In the genomic region with DNA sequence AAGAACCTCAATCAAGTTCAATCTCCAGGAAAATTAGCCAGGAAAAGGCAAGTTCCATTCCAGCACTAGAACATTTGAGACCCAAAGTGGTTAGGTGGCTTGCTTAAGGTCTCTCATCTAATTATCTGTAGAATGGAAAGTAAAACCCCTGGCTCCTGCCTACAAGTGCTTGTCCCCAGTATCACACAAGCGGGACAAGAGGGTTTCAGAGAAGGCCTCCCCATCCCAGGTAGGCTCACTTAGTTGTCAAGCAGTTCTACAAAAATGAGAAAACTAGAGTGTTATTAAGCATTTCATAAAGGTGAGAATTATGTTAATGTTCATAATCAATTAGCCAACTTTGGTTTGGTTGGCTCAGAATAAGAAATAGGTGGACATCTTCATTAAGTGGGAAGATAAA, we compare ENCODE assay signal across 20 cellular contexts. TPM values are rescaled to one million over a fixed set of nuclear protein-coding genes. Genes with fewer than 3 reads are reported as not detected.
"Had no signal": no experiment of that assay in that cellular context is flagged by ENCODE, and none has a peak within 500 bp of the region (broad histone marks: within the 10 kb centered on the region; RNA-seq: fewer than 3 reads in every experiment).

No MANE protein-coding gene starts in this region.

- DNase-seq: activated CD4-positive, alpha-beta T cell treated with anti-CD3 and anti-CD28 coated beads for 48 hours; activated CD8-positive, alpha-beta memory T cell treated with anti-CD3 and anti-CD28 coated beads, Interleukin-2, amount 50 U/mL, for 48 hours; activated naive CD4-positive, alpha-beta T cell treated with anti-CD3 and anti-CD28 coated beads for 36 hours; dermis blood vessel endothelial cell; effector memory CD8-positive, alpha-beta T cell; foreskin melanocyte; nephron progenitor cell; occipital lobe; stimulated activated CD4-positive, alpha-beta T cell treated with anti-CD3 and anti-CD28 coated beads, Interleukin-4, amount 100 ng/mL, for 1 hour; stimulated activated naive CD4-positive, alpha-beta T cell treated with Interleukin-2 at 50 U/mL for 16 hours; substantia nigra; transverse colon had no signal

- H3K4me3 Mint-ChIP-seq: activated naive CD4-positive, alpha-beta T cell treated with anti-CD3 and anti-CD28 coated beads for 36 hours; effector memory CD8-positive, alpha-beta T cell; nephron progenitor cell; WTC11 had no signal

- H3K27ac Mint-ChIP-seq: activated naive CD4-positive, alpha-beta T cell treated with anti-CD3 and anti-CD28 coated beads for 36 hours; effector memory CD8-positive, alpha-beta T cell; nephron progenitor cell; progenitor cell of endocrine pancreas; WTC11 had no signal

- H3K27me3 ChIP-seq: right atrium auricular region, transverse colon, vagina had no signal

- H3K27ac ChIP-seq: right atrium auricular region, vagina had no signal

- H3K9me3 Mint-ChIP-seq: activated naive CD4-positive, alpha-beta T cell treated with anti-CD3 and anti-CD28 coated beads for 36 hours; effector memory CD8-positive, alpha-beta T cell; nephron progenitor cell; WTC11 had no signal

- H3K4me3 ChIP-seq: right atrium auricular region, transverse colon, vagina had no signal

- H3K36me3 Mint-ChIP-seq: WTC11 had no signal

- ATAC-seq: effector memory CD8-positive, alpha-beta T cell; WTC11 had no signal

- H3K9me3 ChIP-seq: right atrium auricular region, transverse colon, vagina had no signal

- H3K36me3 ChIP-seq: right atrium auricular region, transverse colon, vagina had no signal

RNA-seq across cellular contexts. Expression of gene POU2AF1, which starts 5.5 kb away (rescaled TPM):
- total RNA-seq: astrocyte, chondrocyte, dermis blood vessel endothelial cell, occipital lobe, skeletal muscle tissue, vagina had no signal
- polyA plus RNA-seq: fibroblast of lung had no signal
